ENCODE assay signal across 9 cellular contexts in the genomic region with DNA sequence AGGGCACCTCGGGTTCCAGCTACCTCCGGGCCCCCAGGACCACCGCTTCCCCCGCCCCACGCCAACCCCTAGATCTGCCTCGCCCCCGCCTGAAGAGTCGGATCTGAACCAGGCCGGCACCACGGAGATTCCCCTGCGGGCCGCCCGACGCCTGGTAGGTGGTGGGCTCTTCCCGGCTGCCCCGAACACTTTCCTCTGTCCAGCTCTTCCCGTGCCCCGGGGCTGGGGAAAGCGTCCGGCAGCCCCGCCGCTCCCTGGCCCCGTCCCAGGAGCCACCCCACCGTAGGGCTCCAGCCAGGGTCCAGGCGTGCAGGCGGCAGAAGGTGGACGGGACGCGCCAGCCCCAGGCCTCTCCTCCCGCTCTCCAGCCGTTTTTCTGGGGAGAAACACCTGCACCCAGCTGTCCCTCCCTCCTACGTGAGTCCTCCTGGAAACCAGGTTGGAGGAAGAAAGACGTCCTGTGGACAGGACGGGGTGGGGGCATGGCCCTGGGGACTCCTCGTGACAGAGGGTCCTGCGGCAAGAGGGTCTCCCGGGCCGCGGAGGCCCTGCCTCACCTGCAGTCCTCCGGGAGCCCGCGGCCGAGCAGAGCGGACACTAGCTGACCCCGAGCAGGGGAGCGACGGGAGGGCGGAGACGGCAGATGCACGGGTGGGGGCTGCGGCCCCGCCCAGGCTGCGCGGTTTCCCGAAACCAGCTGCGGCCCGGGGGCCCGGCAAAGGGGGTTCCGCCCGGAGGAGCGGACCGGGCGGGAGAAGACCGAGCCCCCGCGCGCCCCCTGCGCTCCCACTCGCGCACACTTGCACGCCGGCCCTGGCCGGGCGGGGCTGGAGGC. TPM values are rescaled to one million over a fixed set of nuclear protein-coding genes. Genes with fewer than 3 reads are reported as not detected.
DNase-seq lines count a peak whose midpoint lies in the region; ATAC-seq and TF ChIP-seq lines count a peak whose summit lies in the region.
"Had no signal": no experiment of that assay in that cellular context is flagged by ENCODE, and none has a peak within 500 bp of the region (broad histone marks: within the 10 kb centered on the region; RNA-seq: fewer than 3 reads in every experiment).

A gene (minus strand): TSS at position 624 of the 835 bp plus-strand sequence. CDS start 3,795 bp downstream, outside the sequence.

- H3K36me3 ChIP-seq in lung (ENCODE audit: control insufficient read depth in 2 of 2, insufficient read depth in 2 of 2, low read length in 2 of 2) = no peaks in the 10 kb centered on the region

- peak within 1 kb of the TSS; percentile 96 for H3K4me3 Mint-ChIP-seq in dendritic cell treated with granulocyte-macrophage colony-stimulating factor and Interleukin-4, amounts not matched to agents 40 ng/mL and 50 ng/mL, for 4 days

- H3K27ac Mint-ChIP-seq in dendritic cell treated with granulocyte-macrophage colony-stimulating factor and Interleukin-4, amounts not matched to agents 40 ng/mL and 50 ng/mL, for 4 days = peak within 1 kb of the TSS; percentile 96

- H3K27me3 Mint-ChIP-seq in dendritic cell treated with granulocyte-macrophage colony-stimulating factor and Interleukin-4, amounts not matched to agents 40 ng/mL and 50 ng/mL, for 4 days = no peaks in the 10 kb centered on the region

- H3K4me1 Mint-ChIP-seq in dendritic cell treated with granulocyte-macrophage colony-stimulating factor and Interleukin-4, amounts not matched to agents 40 ng/mL and 50 ng/mL, for 4 days (ENCODE audit: low read depth) = peaks cover 48% of the 10 kb centered on the region

- intact Hi-C loops in dendritic cell treated with granulocyte-macrophage colony-stimulating factor and Interleukin-4, amounts not matched to agents 40 ng/mL and 50 ng/mL, for 4 days (cut with micrococcal nuclease) = loop anchor here (2.0 to 10.0 kb wide), 2 partner anchors 21 to 75 kb away; no protein-coding TSS in a partner anchor

- H3K9me3 ChIP-seq in lung (ENCODE audit: control insufficient read depth in 2 of 2, insufficient read depth in 1 of 2, low read length in 1 of 2) = peaks cover 0 to 13% of the 10 kb centered on the region in 2 donors

- peaks cover 6% of the 10 kb centered on the region for H3K9me3 Mint-ChIP-seq in dendritic cell treated with granulocyte-macrophage colony-stimulating factor and Interleukin-4, amounts not matched to agents 40 ng/mL and 50 ng/mL, for 4 days

- DNase-seq in NCI-H2081 (lab: John Stamatoyannopoulos, UW) (peak; percentile 13 to 67), NCI-H2081 treated with DMSO at 0.1 percent for 48 hours (lab: John Stamatoyannopoulos, UW) (no peak), lung (ENCODE audit: low spot score) (no peak), COLO829 (ENCODE audit: low spot score) (no peak), T-helper 1 cell (no peak)

- peak within 1 kb of the TSS; percentile 32 for H3K4me3 ChIP-seq in lung

- 8 to 14% methylated on average over 67 to 74 of the region's 74 CpGs for WGBS in lung, 2 donors

- H3K36me3 Mint-ChIP-seq in dendritic cell treated with granulocyte-macrophage colony-stimulating factor and Interleukin-4, amounts not matched to agents 40 ng/mL and 50 ng/mL, for 4 days (ENCODE audit: low read depth) = peaks cover 45% of the 10 kb centered on the region

- TF ChIP-seq CTCF in lung (IDR thresholded peaks at IDR 0.05; ENCODE audit: control extremely low read depth, extremely low read depth) = no peak
- TF ChIP-seq CTCF in subcutaneous adipose tissue (IDR thresholded peaks at IDR 0.05; ENCODE audit: low read depth) = no peak

- peaks cover 0 to 11% of the 10 kb centered on the region in 2 donors for H3K4me1 ChIP-seq in lung (ENCODE audit: control insufficient read depth in 2 of 2, insufficient read depth in 2 of 2, low read length in 2 of 2)

- H3K27me3 ChIP-seq in lung (ENCODE audit: control insufficient read depth, insufficient read depth) = no peaks in the 10 kb centered on the region

- H3K27ac ChIP-seq in lung (ENCODE audit: low read depth in 1 of 2, low read length in 1 of 2) = peak within 1 kb of the TSS in 1 of 2 donors; percentile 55

- ATAC-seq in lung (ENCODE audit: insufficient read depth, low FRiP score) = peak; percentile 71
- no peak for ATAC-seq in HG03521 (IDR thresholded peaks at IDR 0.05; ENCODE audit: unreplicated experiment)

RNA-seq across cellular contexts. Expression of the gene that starts here (rescaled TPM):
- 10 to 100 TPM; 37.2 to 39.2 TPM for total RNA-seq in lung
- polyA plus RNA-seq in lung = 10 to 100 TPM; 14.6 to 54.8 TPM
- total RNA-seq in subcutaneous adipose tissue = 10 to 100 TPM; 11.3 to 43.0 (median 26.0) TPM
- total RNA-seq: lung microvascular endothelial cell had no signal

Comparison
In these comparisons a context has a peak if more than half of its experiments do, and no peak if none do; other contexts are left out.
1. DNase-seq: peak in NCI-H2081 (2 of 2); none in NCI-H2081 treated with DMSO at 0.1 percent for 48 hours (single experiment), lung (single experiment), COLO829 (single experiment) and T-helper 1 cell (0 of 5).